ENCODE assay signal across 31 cellular contexts in genomic region chrX:152861826-152862225, GRCh38.
"Had no signal": no experiment of that assay in that cellular context is flagged by ENCODE, and none has a peak within 500 bp of the region (broad histone marks: within the 10 kb centered on the region; RNA-seq: fewer than 3 reads in every experiment).

No MANE protein-coding gene starts in this region.

- H3K9ac ChIP-seq: parathyroid adenoma had no signal

- ATAC-seq: naive thymus-derived CD4-positive, alpha-beta T cell; natural killer cell; psoas muscle; right cardiac atrium; right lobe of liver; stimulated activated memory B cell treated with anti-CD40 and anti-IgM and Interleukin-4, amounts not matched to agents 10 μg/mL and 1 μg/mL and 100 μg/mL, for 72 hours; stimulated activated naive CD8-positive, alpha-beta T cell treated with anti-CD3 and anti-CD28 coated beads, Interleukin-15, amount 100 ng/mL, for 72 hours; stimulated activated naive CD8-positive, alpha-beta T cell treated with anti-CD3 and anti-CD28 coated beads, Interleukin-15, Interleukin-2, amounts not matched to agents 100 U/mL and 50 U/mL, for 24 hours; upper lobe of right lung had no signal

- H3K9me3 Mint-ChIP-seq: naive thymus-derived CD4-positive, alpha-beta T cell; natural killer cell; neural crest cell; stimulated activated memory B cell treated with anti-CD40 and anti-IgM and Interleukin-4, amounts not matched to agents 10 μg/mL and 1 μg/mL and 100 μg/mL, for 72 hours; stimulated activated naive CD8-positive, alpha-beta T cell treated with anti-CD3 and anti-CD28 coated beads, Interleukin-15, amount 100 ng/mL, for 72 hours; type B pancreatic cell had no signal

- H3K27me3 Mint-ChIP-seq: naive thymus-derived CD4-positive, alpha-beta T cell; progenitor cell of endocrine pancreas; stimulated activated memory B cell treated with anti-CD40 and anti-IgM and Interleukin-4, amounts not matched to agents 10 μg/mL and 1 μg/mL and 100 μg/mL, for 72 hours; stimulated activated naive CD8-positive, alpha-beta T cell treated with anti-CD3 and anti-CD28 coated beads, Interleukin-15, amount 100 ng/mL, for 72 hours; type B pancreatic cell had no signal

- H3K4me1 ChIP-seq: parathyroid adenoma, psoas muscle, right lobe of liver, sigmoid colon, suprapubic skin, testis, tibial artery, transverse colon, upper lobe of right lung, uterus had no signal

- H2AFZ ChIP-seq: parathyroid adenoma had no signal

- H3K4me1 Mint-ChIP-seq: natural killer cell; nephron; neural crest cell; stimulated activated memory B cell treated with anti-CD40 and anti-IgM and Interleukin-4, amounts not matched to agents 10 μg/mL and 1 μg/mL and 100 μg/mL, for 72 hours; stimulated activated naive CD8-positive, alpha-beta T cell treated with anti-CD3 and anti-CD28 coated beads, Interleukin-15, amount 100 ng/mL, for 72 hours had no signal

- H3K4me3 Mint-ChIP-seq: naive thymus-derived CD4-positive, alpha-beta T cell; natural killer cell; nephron; neural crest cell; stimulated activated memory B cell treated with anti-CD40 and anti-IgM and Interleukin-4, amounts not matched to agents 10 μg/mL and 1 μg/mL and 100 μg/mL, for 72 hours; stimulated activated naive CD8-positive, alpha-beta T cell treated with anti-CD3 and anti-CD28 coated beads, Interleukin-15, amount 100 ng/mL, for 72 hours; type B pancreatic cell had no signal

- H3K27me3 ChIP-seq: ovary, right lobe of liver, sigmoid colon, suprapubic skin, testis, tibial artery, transverse colon, upper lobe of right lung, uterus had no signal

- H3K27ac Mint-ChIP-seq: naive thymus-derived CD4-positive, alpha-beta T cell; natural killer cell; progenitor cell of endocrine pancreas; stimulated activated memory B cell treated with anti-CD40 and anti-IgM and Interleukin-4, amounts not matched to agents 10 μg/mL and 1 μg/mL and 100 μg/mL, for 72 hours; stimulated activated naive CD8-positive, alpha-beta T cell treated with anti-CD3 and anti-CD28 coated beads, Interleukin-15, amount 100 ng/mL, for 72 hours; type B pancreatic cell had no signal

- H3K36me3 Mint-ChIP-seq: natural killer cell had no signal

- H3K27ac ChIP-seq: ovary, parathyroid adenoma, psoas muscle, right lobe of liver, sigmoid colon, suprapubic skin, testis, tibial artery, transverse colon, upper lobe of right lung, uterus had no signal

- DNase-seq: naive thymus-derived CD4-positive, alpha-beta T cell; natural killer cell; occipital lobe; ovary; posterior cingulate gyrus; psoas muscle; right cardiac atrium; right lobe of liver; sigmoid colon; small intestine; stimulated activated CD4-positive, alpha-beta T cell treated with anti-CD3 and anti-CD28 coated beads, Interleukin-15, amount 100 ng/mL, for 24 hours; stimulated activated CD4-positive, alpha-beta T cell treated with anti-CD3 and anti-CD28 coated beads, Interleukin-2, amount 100 ng/mL, for 24 hours; stimulated activated CD4-positive, alpha-beta T cell treated with anti-CD3 and anti-CD28 coated beads, Interleukin-2, amount 100 ng/mL, for 48 hours; stimulated activated CD4-positive, alpha-beta T cell treated with anti-CD3 and anti-CD28 coated beads, Interleukin-4, amount 100 ng/mL, for 24 hours; stimulated activated CD8-positive, alpha-beta memory T cell treated with anti-CD3 and anti-CD28 coated beads, Interleukin-4, amount 100 ng/mL, for 48 hours; stimulated activated naive CD4-positive, alpha-beta T cell; stimulated activated naive CD8-positive, alpha-beta T cell treated with anti-CD3 and anti-CD28 coated beads, Interleukin-15, amount 100 ng/mL, for 72 hours; stimulated activated naive CD8-positive, alpha-beta T cell treated with anti-CD3 and anti-CD28 coated beads, Interleukin-15, Interleukin-2, amounts not matched to agents 100 U/mL and 50 U/mL, for 24 hours; substantia nigra; testis; tibial artery; transverse colon; upper lobe of right lung; uterus had no signal

- H3K9me3 ChIP-seq: ovary, psoas muscle, right lobe of liver, sigmoid colon, suprapubic skin, testis, tibial artery, transverse colon, upper lobe of right lung, uterus had no signal

- H3K36me3 ChIP-seq: ovary, transverse colon, uterus had no signal

- H3K79me2 ChIP-seq: parathyroid adenoma had no signal

- FAIRE-seq: small intestine had no signal

- H3K4me3 ChIP-seq: ovary, psoas muscle, right lobe of liver, sigmoid colon, suprapubic skin, testis, tibial artery, transverse colon, upper lobe of right lung, uterus had no signal
